26 cellular contexts compared by ENCODE assay signal in the genomic region with DNA sequence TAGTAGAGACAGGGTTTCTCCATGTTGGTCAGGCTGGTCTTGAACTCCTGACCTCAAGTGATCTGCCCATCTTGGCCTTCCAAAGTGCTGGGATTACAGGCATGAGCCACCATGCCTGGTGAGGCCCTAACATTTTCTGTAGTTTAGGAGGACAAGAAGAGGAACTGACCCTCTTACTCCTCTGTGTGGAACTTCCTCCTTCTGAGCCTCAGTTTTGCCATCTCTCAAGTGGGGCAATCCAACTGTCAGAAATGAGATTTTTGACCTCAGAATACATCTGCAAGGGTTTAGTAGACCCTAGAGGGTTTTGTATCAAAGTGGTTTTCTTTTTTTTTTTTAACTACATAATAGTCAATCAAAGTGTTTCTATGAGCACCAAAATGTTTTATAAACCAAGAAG. TPM values are rescaled to one million over a fixed set of nuclear protein-coding genes. Genes with fewer than 3 reads are reported as not detected.
DNase-seq lines count a peak whose midpoint lies in the region; ATAC-seq, FAIRE-seq and TF ChIP-seq lines count a peak whose summit lies in the region.
"Had no signal": no experiment of that assay in that cellular context is flagged by ENCODE, and none has a peak within 500 bp of the region (broad histone marks: within the 10 kb centered on the region; RNA-seq: fewer than 3 reads in every experiment).

No MANE protein-coding gene starts in this region.

- no peak for TF ChIP-seq RAD21 in A549 (conservative IDR thresholded peaks at IDR 0.05 in 1 of 2, IDR thresholded peaks at IDR 0.05 in 1 of 2)

- TF ChIP-seq EP300 in A549 (IDR thresholded peaks at IDR 0.05): no peak

- H3K9me3 ChIP-seq in A549: peaks cover 25% of the 10 kb centered on the region

- H3K4me2 ChIP-seq in A549: no peak overlapping the region
- H3K4me2 ChIP-seq: BLaER1 had no signal

- H3K4me3 ChIP-seq in A549: no peak overlapping the region
- no peak overlapping the region for H3K4me3 ChIP-seq in NB4 (ENCODE audit: low read depth, low read length)
- H3K4me3 ChIP-seq: BLaER1, GM23248, HAP-1 had no signal

- peaks cover 7% of the 10 kb centered on the region for H3K4me1 Mint-ChIP-seq in HFFc6 (ENCODE audit: low read depth)

- H3K4me3 Mint-ChIP-seq in HFFc6: no peak overlapping the region
- H3K4me3 Mint-ChIP-seq: CD4-positive, alpha-beta memory T cell had no signal

- POLR2A ChIA-PET in A549 (lab: Yijun Ruan, JAX): no interaction called here

- CTCF ChIA-PET in A549 (lab: Yijun Ruan, JAX): interaction anchor here (0.7 to 4.7 kb wide), 6 partner anchors 10 to 1101 kb away, joined by 3 to 34 read pairs (median 5); no protein-coding TSS in a partner anchor

- peaks cover 12% of the 10 kb centered on the region for H3K27me3 Mint-ChIP-seq in HFFc6 (ENCODE audit: insufficient read depth)

- DNase-seq in A549 (ENCODE audit: low read depth in 1 of 2, low spot score in 1 of 2) (no peak), GM12891 (ENCODE audit: insufficient read length, low spot score) (no peak), NB4 (ENCODE audit: low read depth) (peak; percentile 27), RPMI8226 (peak; percentile 15), AG08395 (ENCODE audit: low spot score) (no peak), GM03348 (ENCODE audit: low spot score) (no peak), HFFc6 (no peak), iPS-NIHi11 (ENCODE audit: low spot score) (no peak)
- DNase-seq: ACHN; AML-193; Calu3; CD4-positive, alpha-beta memory T cell; DMS79 treated with DMSO at 0.1 percent for 48 hours; GF-D8; GM23248; IMR-90; KG1 had no signal

- peaks cover 9% of the 10 kb centered on the region for H3K36me3 Mint-ChIP-seq in HFFc6 (ENCODE audit: low read depth)
- H3K36me3 Mint-ChIP-seq: CD4-positive, alpha-beta memory T cell had no signal

- TF ChIP-seq POLR2A in A549 (IDR thresholded peaks at IDR 0.05; ENCODE audit: low read length): no peak
- no peak for TF ChIP-seq POLR2A in GM12891 (IDR thresholded peaks at IDR 0.05; ENCODE audit: low read depth, low read length)
- TF ChIP-seq POLR2A in NB4 (IDR thresholded peaks at IDR 0.05; ENCODE audit: extremely low read depth, insufficient read length): no peak

- no peak for FAIRE-seq in A549 (lab: Jason Lieb, UNC)
- no peak for FAIRE-seq in GM12891 (lab: Jason Lieb, UNC)
- FAIRE-seq: GM12892, GM18507 had no signal

- no peak for TF ChIP-seq CTCF in A549 (IDR thresholded peaks at IDR 0.05)
- TF ChIP-seq CTCF in NB4 (IDR thresholded peaks at IDR 0.05; ENCODE audit: low read depth, low read length): no peak
- TF ChIP-seq CTCF in HFFc6 (IDR thresholded peaks at IDR 0.05): no peak

- peaks cover 24% of the 10 kb centered on the region for H3K9me3 Mint-ChIP-seq in HFFc6

- no peak overlapping the region for H3K27ac Mint-ChIP-seq in HFFc6
- H3K27ac Mint-ChIP-seq: CD4-positive, alpha-beta memory T cell had no signal

- ATAC-seq in A549: no peak

- H3K27ac ChIP-seq in A549: no peak overlapping the region
- H3K27ac ChIP-seq: BLaER1, GM23248, HL-60 had no signal

- H3K4me1 ChIP-seq in A549: peaks cover 13% of the 10 kb centered on the region; the same call in 2 of the 3 replicates
- H3K4me1 ChIP-seq: BLaER1 had no signal

TF ChIP-seq in A549, 52 proteins besides CTCF, POLR2A, EP300 and RAD21:
- TF ChIP-seq KDM1A (IDR thresholded peaks at IDR 0.05; ENCODE audit: low read depth) (peak; percentile 79; the same call in 1 of the 2 replicates), GATA3 (IDR thresholded peaks at IDR 0.05; ENCODE audit: borderline replicate concordance) (no peak), MAZ (IDR thresholded peaks at IDR 0.05; ENCODE audit: borderline replicate concordance, low read depth, low read length) (no peak), HDAC2 (IDR thresholded peaks at IDR 0.05) (0 out of 2 replicates have a peak, but pooled peaks have one; percentile 36), BHLHE40 (IDR thresholded peaks at IDR 0.05; ENCODE audit: low read depth, low read length) (no peak), NR3C1 (IDR thresholded peaks at IDR 0.05) (no peak), ZNF302 (CRISPR knock-in tag; IDR thresholded peaks at IDR 0.05) (no peak), NFE2L2 (conservative IDR thresholded peaks at IDR 0.05; ENCODE audit: low read length) (no peak), FOXS1 (CRISPR knock-in tag; IDR thresholded peaks at IDR 0.05) (no peak), MAFK (IDR thresholded peaks at IDR 0.05; ENCODE audit: partially characterized antibody) (no peak), FOSB (CRISPR knock-in tag; IDR thresholded peaks at IDR 0.05) (no peak), CHD2 (IDR thresholded peaks at IDR 0.05; ENCODE audit: low read length, partially characterized antibody) (no peak)
- TF ChIP-seq, protein P1, sequence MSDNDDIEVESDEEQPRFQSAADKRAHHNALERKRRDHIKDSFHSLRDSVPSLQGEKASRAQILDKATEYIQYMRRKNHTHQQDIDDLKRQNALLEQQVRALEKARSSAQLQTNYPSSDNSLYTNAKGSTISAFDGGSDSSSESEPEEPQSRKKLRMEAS (IDR thresholded peaks at IDR 0.05): no peak
TF ChIP-seq in A549: peak in this region for 2.

TF ChIP-seq in GM12891, 5 proteins besides CTCF, POLR2A, EP300 and RAD21:
- TF ChIP-seq SPI1 (IDR thresholded peaks at IDR 0.05; ENCODE audit: low read depth, low read length): peak; percentile 69
- TF ChIP-seq PAX5 (IDR thresholded peaks at IDR 0.05; ENCODE audit: insufficient read depth, low read length, severe bottlenecking): no peak

RNA-seq across cellular contexts. Expression of gene DKKL1, which starts 2.4 kb away (rescaled TPM):
- polyA plus RNA-seq in A549 (2011; rRNA removed) (0.53 and 0.91 TPM in 2 replicates), A549 (2017; fragmentation: RNase III; extraction: RNeasy Plus Mini Kit Qiagen cat#74134 plus additional on column Dnase treatment) (0.26 to 0.68 TPM (median 0.37 TPM) in 3 replicates)
- polyA plus RNA-seq in A549 (2012; cell fraction: cytosol; rRNA removed): 0.61 and 0.73 TPM in 2 replicates
- polyA plus RNA-seq in A549 (2012; cell fraction: nucleus; rRNA removed): 0.47 and 0.91 TPM in 2 replicates
- 0.49 and 1.4 TPM in 2 replicates for polyA minus RNA-seq in A549 (2011; rRNA and poly(A)+ RNA removed)
- polyA plus RNA-seq in GM12891 (2012; ENCODE audit: low read depth, missing spikeins): not detected
- total RNA-seq in HFFc6 (2021; fragmentation: NEBNext Ultra II Directional; extraction: Animal tissue kit (Norgen Biotek cat#: 25700)): not detected
- total RNA-seq: Calu3; CD4-positive, alpha-beta memory T cell; GM23248; HT1080; IMR-90 had no signal
- polyA plus RNA-seq: CD14-positive monocyte; CD4-positive, alpha-beta memory T cell; GM23248 had no signal

RNA-seq across cellular contexts. Expression of gene TEAD2, which starts 3.9 kb away (rescaled TPM):
- 15.9 and 20.3 TPM in 2 replicates for polyA plus RNA-seq in A549 (2011; rRNA removed)
- 13.0 and 16.5 TPM in 2 replicates for polyA plus RNA-seq in A549 (2012; cell fraction: cytosol; rRNA removed)
- 16.9 and 17.8 TPM in 2 replicates for polyA plus RNA-seq in A549 (2012; cell fraction: nucleus; rRNA removed)
- 19.0 to 26.3 TPM (median 25.3 TPM) in 3 replicates for polyA plus RNA-seq in A549 (2017; fragmentation: RNase III; extraction: RNeasy Plus Mini Kit Qiagen cat#74134 plus additional on column Dnase treatment)
- 36.2 and 44.5 TPM in 2 replicates for polyA minus RNA-seq in A549 (2011; rRNA and poly(A)+ RNA removed)
- 0.22 TPM for polyA plus RNA-seq in GM12891 (2012; ENCODE audit: low read depth, missing spikeins)
- 10 to 100 TPM; 16.5 to 23.1 (median 20.8) TPM for total RNA-seq in HFFc6 (2021; fragmentation: NEBNext Ultra II Directional; extraction: Animal tissue kit (Norgen Biotek cat#: 25700))
- total RNA-seq: CD4-positive, alpha-beta memory T cell had no signal
- polyA plus RNA-seq: CD14-positive monocyte; CD4-positive, alpha-beta memory T cell had no signal

RNA-seq across cellular contexts. Expression of gene KASH5, which starts 21.9 kb away (rescaled TPM):
- polyA plus RNA-seq in A549 (2011; rRNA removed) (0.08 TPM in 2 replicates), A549 (2017; fragmentation: RNase III; extraction: RNeasy Plus Mini Kit Qiagen cat#74134 plus additional on column Dnase treatment) (0.17 TPM in 1 of 3 replicates, not detected in the others)
- polyA plus RNA-seq in A549 (2012; cell fraction: cytosol; rRNA removed): 0.03 and 0.09 TPM in 2 replicates
- 0.05 and 0.06 TPM in 2 replicates for polyA plus RNA-seq in A549 (2012; cell fraction: nucleus; rRNA removed)
- not detected in 2 replicates for polyA minus RNA-seq in A549 (2011; rRNA and poly(A)+ RNA removed)
- polyA plus RNA-seq in GM12891 (2012; ENCODE audit: low read depth, missing spikeins): 0.18 TPM
- total RNA-seq in HFFc6 (2021; fragmentation: NEBNext Ultra II Directional; extraction: Animal tissue kit (Norgen Biotek cat#: 25700)): not detected
- total RNA-seq: A172, Calu3, GM23248, H4, HT1080, IMR-90 had no signal
- polyA plus RNA-seq: CD14-positive monocyte; CD4-positive, alpha-beta memory T cell; GM23248; IMR-90 had no signal

RNA-seq across cellular contexts. Expression of gene CD37, which starts 30.9 kb away (rescaled TPM):
- polyA plus RNA-seq in A549 (2011; rRNA removed) (not detected in 2 replicates), A549 (2017; fragmentation: RNase III; extraction: RNeasy Plus Mini Kit Qiagen cat#74134 plus additional on column Dnase treatment) (0.13 to 0.22 TPM in 2 of 3 replicates, not detected in the other)
- not detected in 2 replicates for polyA plus RNA-seq in A549 (2012; cell fraction: cytosol; rRNA removed)
- not detected in 2 replicates for polyA plus RNA-seq in A549 (2012; cell fraction: nucleus; rRNA removed)
- polyA minus RNA-seq in A549 (2011; rRNA and poly(A)+ RNA removed): not detected in 2 replicates
- polyA plus RNA-seq in GM12891 (2012; ENCODE audit: low read depth, missing spikeins): 294 TPM
- total RNA-seq in HFFc6 (2021; fragmentation: NEBNext Ultra II Directional; extraction: Animal tissue kit (Norgen Biotek cat#: 25700)): not detected
- total RNA-seq: A172, Calu3, GM23248, H4, HT1080, IMR-90 had no signal
- polyA plus RNA-seq: IMR-90 had no signal

RNA-seq across cellular contexts. Expression of gene SLC6A16, which starts 41.1 kb away (rescaled TPM):
- 5.9 and 8.6 TPM in 2 replicates for polyA plus RNA-seq in A549 (2011; rRNA removed)
- polyA plus RNA-seq in A549 (2012; cell fraction: cytosol; rRNA removed): 1.2 and 1.9 TPM in 2 replicates
- 7.1 and 17.4 TPM in 2 replicates for polyA plus RNA-seq in A549 (2012; cell fraction: nucleus; rRNA removed)
- 2.4 to 3.2 TPM (median 3.2 TPM) in 3 replicates for polyA plus RNA-seq in A549 (2017; fragmentation: RNase III; extraction: RNeasy Plus Mini Kit Qiagen cat#74134 plus additional on column Dnase treatment)
- polyA minus RNA-seq in A549 (2011; rRNA and poly(A)+ RNA removed): 3.0 and 5.4 TPM in 2 replicates
- polyA plus RNA-seq in GM12891 (2012; ENCODE audit: low read depth, missing spikeins): 0.51 TPM
- total RNA-seq in HFFc6 (2021; fragmentation: NEBNext Ultra II Directional; extraction: Animal tissue kit (Norgen Biotek cat#: 25700)): under 1 TPM in 5 of 6 experiments, not detected in 1; 0.26 to 0.53 (median 0.40) TPM
- total RNA-seq: A172, Calu3, GM23248, HT1080 had no signal

Comparison
In these comparisons a context has a peak if more than half of its experiments do, and no peak if none do; other contexts are left out.
1. DNase-seq: peak in NB4 (single experiment) and RPMI8226 (single experiment); none in A549 (0 of 2), GM12891 (single experiment), AG08395 (single experiment), GM03348 (single experiment), HFFc6 (single experiment) and iPS-NIHi11 (single experiment).